Comparison of ENCODE assay signal across 9 cellular contexts in the genomic region with DNA sequence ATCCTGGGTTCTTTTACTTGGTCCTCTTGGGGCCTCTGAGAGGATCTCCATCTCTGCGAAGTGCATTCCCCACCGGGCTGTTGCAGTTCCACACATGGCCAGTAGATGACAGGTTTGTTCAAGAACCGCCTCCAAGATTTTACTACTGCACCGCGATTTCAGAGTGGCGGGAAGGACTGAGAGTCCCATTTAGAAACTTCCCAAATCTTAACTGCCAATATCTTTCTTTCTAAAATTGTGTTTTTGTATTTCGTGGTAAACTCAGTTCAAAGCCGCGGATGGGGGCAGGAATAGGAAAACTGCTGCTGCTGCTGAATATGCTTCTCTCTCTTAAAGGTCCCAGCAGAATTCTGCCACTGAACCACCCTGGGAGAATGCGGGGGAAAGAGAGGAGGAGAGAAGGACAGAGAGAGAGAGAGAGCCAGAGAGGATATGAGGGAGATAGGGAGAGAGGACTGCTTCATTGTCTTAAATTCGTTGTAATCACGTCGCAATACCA. TPM values are rescaled to one million over a fixed set of nuclear protein-coding genes. Genes with fewer than 3 reads are reported as not detected.
DNase-seq lines count a peak whose midpoint lies in the region; ATAC-seq and TF ChIP-seq lines count a peak whose summit lies in the region.
"Had no signal": no experiment of that assay in that cellular context is flagged by ENCODE, and none has a peak within 500 bp of the region (broad histone marks: within the 10 kb centered on the region; RNA-seq: fewer than 3 reads in every experiment).

No MANE protein-coding gene starts in this region.

- peak; percentile 31 for DNase-seq in CMK (ENCODE audit: low read depth)
- peak; percentile 77 for DNase-seq in HT-29 (ENCODE audit: low spot score)
- peak; percentile 26 for DNase-seq in OCI-M2 (lab: John Stamatoyannopoulos, UW; ENCODE audit: unreplicated experiment)
- peak; percentile 82 for DNase-seq in activated T-cell treated with anti-CD3 and anti-CD28 coated beads, Interleukin-2, amount 50 U/mL, for 24 hours
- peak; percentile 62 to 70 for DNase-seq in fibroblast of lung (ENCODE audit: low read depth in 2 of 2)
- peak; percentile 85 for DNase-seq in nephron progenitor cell

- H3K4me3 ChIP-seq in fibroblast of lung (replicated peaks in 1 of 4; ENCODE audit: control extremely low read depth in 1 of 4, insufficient read depth in 1 of 4, low read depth in 3 of 4, low read length in 4 of 4): no peak overlapping the region

- peak overlapping the region; percentile 54 for H3K4me3 Mint-ChIP-seq in activated T-cell treated with anti-CD3 and anti-CD28 coated beads, Interleukin-2, amount 50 U/mL, for 24 hours
- peak overlapping the region; percentile 69 for H3K4me3 Mint-ChIP-seq in nephron progenitor cell
- peak overlapping the region; percentile 27 for H3K4me3 Mint-ChIP-seq in stimulated activated naive CD8-positive, alpha-beta T cell treated with anti-CD3 and anti-CD28 coated beads, Interleukin-15, Interleukin-2, amounts not matched to agents 100 ng/mL and 50 ng/mL, for 24 hours

- no peaks in the 10 kb centered on the region for H3K36me3 ChIP-seq in fibroblast of lung (ENCODE audit: control insufficient read depth, insufficient read depth, low read length)

- no peaks in the 10 kb centered on the region for H3K36me3 Mint-ChIP-seq in activated T-cell treated with anti-CD3 and anti-CD28 coated beads, Interleukin-2, amount 50 U/mL, for 24 hours (ENCODE audit: low read depth)
- no peaks in the 10 kb centered on the region for H3K36me3 Mint-ChIP-seq in nephron progenitor cell (ENCODE audit: low read depth)
- H3K36me3 Mint-ChIP-seq in stimulated activated naive CD8-positive, alpha-beta T cell treated with anti-CD3 and anti-CD28 coated beads, Interleukin-15, Interleukin-2, amounts not matched to agents 100 ng/mL and 50 ng/mL, for 24 hours (ENCODE audit: low read depth): no peaks in the 10 kb centered on the region

- peaks cover 6% of the 10 kb centered on the region for H3K4me1 Mint-ChIP-seq in activated T-cell treated with anti-CD3 and anti-CD28 coated beads, Interleukin-2, amount 50 U/mL, for 24 hours (ENCODE audit: low read depth)
- peaks cover 31% of the 10 kb centered on the region for H3K4me1 Mint-ChIP-seq in nephron progenitor cell
- peaks cover 5% of the 10 kb centered on the region for H3K4me1 Mint-ChIP-seq in stimulated activated naive CD8-positive, alpha-beta T cell treated with anti-CD3 and anti-CD28 coated beads, Interleukin-15, Interleukin-2, amounts not matched to agents 100 ng/mL and 50 ng/mL, for 24 hours (ENCODE audit: low read depth)

- no peaks in the 10 kb centered on the region for H3K4me1 ChIP-seq in fibroblast of lung (ENCODE audit: control insufficient read depth, extremely low read depth, insufficient read depth, low read length)

- H3K9me3 ChIP-seq in fibroblast of lung (ENCODE audit: control insufficient read depth, insufficient read depth, low read depth, low read length): no peaks in the 10 kb centered on the region

- H3K27me3 Mint-ChIP-seq in activated T-cell treated with anti-CD3 and anti-CD28 coated beads, Interleukin-2, amount 50 U/mL, for 24 hours: peaks cover 58% of the 10 kb centered on the region
- peaks cover 47% of the 10 kb centered on the region for H3K27me3 Mint-ChIP-seq in nephron progenitor cell (ENCODE audit: low read depth, poor library complexity)
- H3K27me3 Mint-ChIP-seq in stimulated activated naive CD8-positive, alpha-beta T cell treated with anti-CD3 and anti-CD28 coated beads, Interleukin-15, Interleukin-2, amounts not matched to agents 100 ng/mL and 50 ng/mL, for 24 hours: peaks cover 56% of the 10 kb centered on the region

- no peaks in the 10 kb centered on the region for H3K79me2 ChIP-seq in fibroblast of lung (ENCODE audit: control insufficient read depth, insufficient read depth, low read length)

- H3K27ac ChIP-seq in fibroblast of lung (ENCODE audit: insufficient read depth, low read length): no peak overlapping the region

- no peak overlapping the region for H2AFZ ChIP-seq in fibroblast of lung (ENCODE audit: low read length)

- H3K27me3 ChIP-seq in fibroblast of lung (ENCODE audit: control insufficient read depth, insufficient read depth, low read length): peaks cover 14% of the 10 kb centered on the region

- no peaks in the 10 kb centered on the region for H3K9me3 Mint-ChIP-seq in activated T-cell treated with anti-CD3 and anti-CD28 coated beads, Interleukin-2, amount 50 U/mL, for 24 hours
- H3K9me3 Mint-ChIP-seq in nephron progenitor cell: no peaks in the 10 kb centered on the region
- no peaks in the 10 kb centered on the region for H3K9me3 Mint-ChIP-seq in stimulated activated naive CD8-positive, alpha-beta T cell treated with anti-CD3 and anti-CD28 coated beads, Interleukin-15, Interleukin-2, amounts not matched to agents 100 ng/mL and 50 ng/mL, for 24 hours

- no peaks in the 10 kb centered on the region for H4K20me1 ChIP-seq in fibroblast of lung (ENCODE audit: control insufficient read depth, extremely low read depth, insufficient read depth, low read length)

- no peak overlapping the region for H3K9ac ChIP-seq in fibroblast of lung (ENCODE audit: insufficient read depth, low read length)

- no peak overlapping the region for H3K4me2 ChIP-seq in fibroblast of lung (ENCODE audit: extremely low read depth, insufficient read depth, low read length)

- ATAC-seq in GM18909 (IDR thresholded peaks at IDR 0.05; ENCODE audit: poor library complexity, unreplicated experiment): no peak

- peak; percentile 99 for TF ChIP-seq CTCF in fibroblast of lung (conservative IDR thresholded peaks at IDR 0.05 in 1 of 2, IDR thresholded peaks at IDR 0.05 in 1 of 2; ENCODE audit: low read depth in 1 of 2, low read length in 2 of 2)
- peak; percentile 100 for TF ChIP-seq CTCF in nephron progenitor cell (IDR thresholded peaks at IDR 0.05)

- no peak overlapping the region for H3K27ac Mint-ChIP-seq in activated T-cell treated with anti-CD3 and anti-CD28 coated beads, Interleukin-2, amount 50 U/mL, for 24 hours
- no peak overlapping the region for H3K27ac Mint-ChIP-seq in nephron progenitor cell
- no peak overlapping the region for H3K27ac Mint-ChIP-seq in stimulated activated naive CD8-positive, alpha-beta T cell treated with anti-CD3 and anti-CD28 coated beads, Interleukin-15, Interleukin-2, amounts not matched to agents 100 ng/mL and 50 ng/mL, for 24 hours

RNA-seq across cellular contexts. Expression of a gene that starts 8.6 kb away (rescaled TPM):
- total RNA-seq in HT-29 (2014; rRNA removed; shearing (Covaris generic)): not detected in 2 replicates
- total RNA-seq in fibroblast of lung: not detected in 2 replicates
- not detected in 2 replicates for polyA plus RNA-seq in fibroblast of lung
- polyA plus RNA-seq in fibroblast of lung (2012): not detected in 2 replicates
- polyA minus RNA-seq in fibroblast of lung (ENCODE audit: low replicate concordance): not detected in 2 replicates
- polyA plus RNA-seq: adipose tissue had no signal

RNA-seq across cellular contexts. Expression of a gene that starts 24.1 kb away (rescaled TPM):
- total RNA-seq in HT-29 (2014; rRNA removed; shearing (Covaris generic)): not detected in 2 replicates
- total RNA-seq in fibroblast of lung: 0.17 and 1.0 TPM in 2 replicates
- 0.25 and 0.99 TPM in 2 replicates for polyA plus RNA-seq in fibroblast of lung
- 0.20 and 0.30 TPM in 2 replicates for polyA plus RNA-seq in fibroblast of lung (2012)
- 4.4 TPM in 1 of 2 replicates, not detected in the other for polyA minus RNA-seq in fibroblast of lung (ENCODE audit: low replicate concordance)

RNA-seq across cellular contexts. Expression of a gene that starts 43.9 kb away (rescaled TPM):
- not detected in 2 replicates for total RNA-seq in HT-29 (2014; rRNA removed; shearing (Covaris generic))
- under 0.01 TPM in 1 of 2 replicates, not detected in the other for total RNA-seq in fibroblast of lung
- not detected in 2 replicates for polyA plus RNA-seq in fibroblast of lung
- not detected in 2 replicates for polyA plus RNA-seq in fibroblast of lung (2012)
- not detected in 2 replicates for polyA minus RNA-seq in fibroblast of lung (ENCODE audit: low replicate concordance)
- polyA plus RNA-seq: adipose tissue had no signal

Comparison
In these comparisons a context has a peak if more than half of its experiments do, and no peak if none do; other contexts are left out.
1. DNase-seq: peak in every context shown above with its lines; median percentile 85 in nephron progenitor cell; 82 in activated T-cell treated with anti-CD3 and anti-CD28 coated beads, Interleukin-2, amount 50 U/mL, for 24 hours; 77 in HT-29; 66 in fibroblast of lung; 31 in CMK; 26 in OCI-M2.